In genomic region chr11:59179121-59179520, GRCh38 we compare ENCODE assay signal across 22 cellular contexts. TPM values are rescaled to one million over a fixed set of nuclear protein-coding genes. Genes with fewer than 3 reads are reported as not detected.
"Had no signal": no experiment of that assay in that cellular context is flagged by ENCODE, and none has a peak within 500 bp of the region (broad histone marks: within the 10 kb centered on the region; RNA-seq: fewer than 3 reads in every experiment).

No MANE protein-coding gene starts in this region.

- H3K27me3 Mint-ChIP-seq: effector memory CD8-positive, alpha-beta T cell had no signal

- DNase-seq: cerebellar nuclear complex; effector memory CD8-positive, alpha-beta T cell; gastrocnemius medialis; glutamatergic neuron; naive thymus-derived CD4-positive, alpha-beta T cell; nephron progenitor cell; posterior cingulate gyrus; spleen; stimulated activated CD4-positive, alpha-beta T cell treated with anti-CD3 and anti-CD28 coated beads, Interleukin-15, amount 100 ng/mL, for 24 hours; stimulated activated CD4-positive, alpha-beta T cell treated with anti-CD3 and anti-CD28 coated beads, Interleukin-1b, Interleukin-23, amount 100 ng/mL, for 48 hours; stimulated activated naive CD4-positive, alpha-beta T cell treated with Interleukin-2 at 50 U/mL for 16 hours; tibial artery; upper lobe of right lung had no signal

- H3K9me3 ChIP-seq: esophagus muscularis mucosa, gastrocnemius medialis, tibial artery, upper lobe of right lung had no signal

- ATAC-seq: effector memory CD8-positive, alpha-beta T cell; gastrocnemius medialis; left lobe of liver; naive thymus-derived CD4-positive, alpha-beta T cell; sciatic nerve had no signal

- H3K27me3 ChIP-seq: esophagus muscularis mucosa, gastrocnemius medialis, spleen, tibial artery, upper lobe of right lung had no signal

- H3K27ac Mint-ChIP-seq: dendritic cell treated with granulocyte-macrophage colony-stimulating factor and Interleukin-4, amounts not matched to agents 40 ng/mL and 50 ng/mL, for 4 days had no signal

- H3K27ac ChIP-seq: epithelial cell of prostate, esophagus muscularis mucosa, gastrocnemius medialis, spleen, tibial artery had no signal

- H3K36me3 ChIP-seq: gastrocnemius medialis had no signal

- H3K9me3 Mint-ChIP-seq: dendritic cell treated with granulocyte-macrophage colony-stimulating factor and Interleukin-4, amounts not matched to agents 40 ng/mL and 50 ng/mL, for 4 days; effector memory CD8-positive, alpha-beta T cell had no signal

- H3K4me3 Mint-ChIP-seq: dendritic cell treated with granulocyte-macrophage colony-stimulating factor and Interleukin-4, amounts not matched to agents 40 ng/mL and 50 ng/mL, for 4 days; effector memory CD8-positive, alpha-beta T cell; naive thymus-derived CD4-positive, alpha-beta T cell; nephron progenitor cell had no signal

- H3K4me3 ChIP-seq: esophagus muscularis mucosa, gastrocnemius medialis, spleen, tibial artery, upper lobe of right lung had no signal

- H3K4me1 ChIP-seq: gastrocnemius medialis had no signal

RNA-seq across cellular contexts. Expression of gene MPEG1, which starts 33.6 kb away (rescaled TPM):
- total RNA-seq: fibroblast of villous mesenchyme, lung microvascular endothelial cell, osteocyte, pulmonary artery endothelial cell had no signal
